ENCODE assay signal across 13 cellular contexts in the genomic region with DNA sequence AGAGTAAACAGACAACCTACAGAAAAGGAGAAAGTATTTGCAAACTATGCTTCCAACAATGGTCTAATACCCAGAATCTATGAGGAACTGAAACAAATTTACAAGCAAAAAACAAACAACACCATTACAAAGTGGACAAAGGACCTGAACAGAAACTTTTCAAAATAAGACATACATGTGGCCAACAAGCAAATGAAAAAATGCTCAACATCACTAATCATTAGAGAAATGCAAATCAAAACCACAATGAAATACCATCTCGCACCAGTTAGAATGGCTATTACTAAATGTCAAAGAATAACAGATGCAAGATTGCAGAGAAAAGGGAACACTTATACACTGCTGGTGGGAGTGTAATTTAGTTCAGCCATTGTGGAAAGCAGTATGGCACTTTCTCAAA.
DNase-seq lines count a peak whose midpoint lies in the region; ATAC-seq and TF ChIP-seq lines count a peak whose summit lies in the region.
"Had no signal": no experiment of that assay in that cellular context is flagged by ENCODE, and none has a peak within 500 bp of the region (broad histone marks: within the 10 kb centered on the region; RNA-seq: fewer than 3 reads in every experiment).

No MANE protein-coding gene starts in this region.

- H3K27me3 ChIP-seq in Peyer's patch, result no peaks in the 10 kb centered on the region

- TF ChIP-seq CTCF in Peyer's patch (IDR thresholded peaks at IDR 0.05), result no peak

- H3K27ac ChIP-seq in Peyer's patch, result no peak overlapping the region

- DNase-seq in Peyer's patch (no peak), HuH-7 (ENCODE audit: low spot score) (no peak), NCI-H82 (lab: John Stamatoyannopoulos, UW) (no peak)
- DNase-seq: activated CD8-positive, alpha-beta memory T cell treated with anti-CD3 and anti-CD28 coated beads for 24 hours; activated naive CD4-positive, alpha-beta T cell treated with anti-CD3 and anti-CD28 coated beads, Interleukin-2, amount 10 ng/mL, durations not matched to agents 7 days and 5 days; DMS53; NCI-H446 treated with DMSO at 0.1 percent for 48 hours had no signal

- no peaks in the 10 kb centered on the region for H3K4me1 ChIP-seq in Peyer's patch

- no peak for TF ChIP-seq POLR2A in Peyer's patch (IDR thresholded peaks at IDR 0.05)

- no peaks in the 10 kb centered on the region for H3K36me3 ChIP-seq in Peyer's patch

- ATAC-seq in GM18520 (IDR thresholded peaks at IDR 0.05; ENCODE audit: unreplicated experiment) (peak; percentile 79), GM21381 (IDR thresholded peaks at IDR 0.05; ENCODE audit: unreplicated experiment) (peak; percentile 78), HG02885 (IDR thresholded peaks at IDR 0.05; ENCODE audit: poor library complexity, unreplicated experiment) (peak; percentile 74), HG03469 (IDR thresholded peaks at IDR 0.05; ENCODE audit: unreplicated experiment) (peak; percentile 59)
- no peak for ATAC-seq in activated CD4-positive, CD25-positive, alpha-beta regulatory T cell treated with anti-CD3 and anti-CD28 coated beads, Interleukin-2, amount 50 U/mL, for 24 hours

- no peaks in the 10 kb centered on the region for H3K9me3 ChIP-seq in Peyer's patch

- no peak overlapping the region for H3K4me3 ChIP-seq in Peyer's patch
- H3K4me3 ChIP-seq: lung had no signal

Comparison
In these comparisons a context has a peak if more than half of its experiments do, and no peak if none do; other contexts are left out.
1. ATAC-seq: peak in GM18520 (single experiment), GM21381 (single experiment), HG02885 (single experiment) and HG03469 (single experiment); none in activated CD4-positive, CD25-positive, alpha-beta regulatory T cell treated with anti-CD3 and anti-CD28 coated beads, Interleukin-2, amount 50 U/mL, for 24 hours (0 of 2).